Comparison of ENCODE assay signal across 8 cellular contexts in genomic region chr5:146447734-146448380, GRCh38. TPM values are rescaled to one million over a fixed set of nuclear protein-coding genes. Genes with fewer than 3 reads are reported as not detected.
A peak's percentile ranks its signal among the peaks of the same experiment; 100 is the strongest.
DNase-seq lines count a peak whose midpoint lies in the region; ATAC-seq and TF ChIP-seq lines count a peak whose summit lies in the region.

No MANE protein-coding gene starts in this region.

- peak overlapping the region; percentile 99 for H3K9ac ChIP-seq in endodermal cell (ENCODE audit: extremely low read depth, low read length, poor library complexity, severe bottlenecking)

- H3K27ac ChIP-seq in endodermal cell (ENCODE audit: low read depth, low read length), result peak overlapping the region; percentile 87

- no peaks in the 10 kb centered on the region for H3K9me3 ChIP-seq in endodermal cell (ENCODE audit: control insufficient read depth, low read length)

- no peaks in the 10 kb centered on the region for H3K36me3 ChIP-seq in endodermal cell (ENCODE audit: control insufficient read depth, insufficient read depth, low read length)

- peaks cover 11% of the 10 kb centered on the region for H3K36me3 Mint-ChIP-seq in T-helper 2 cell treated with Interferon-gamma antibody and Interleukin-4, amounts not matched to agents 5 μg/mL and 100 μg/mL, for 36 hours (ENCODE audit: low read depth)
- H3K36me3 Mint-ChIP-seq in endodermal cell (ENCODE audit: low read depth), result no peaks in the 10 kb centered on the region
- peaks cover 3% of the 10 kb centered on the region for H3K36me3 Mint-ChIP-seq in neural crest cell (ENCODE audit: low read depth)

- peak overlapping the region; percentile 98 for H3K4me3 Mint-ChIP-seq in T-helper 2 cell treated with Interferon-gamma antibody and Interleukin-4, amounts not matched to agents 5 μg/mL and 100 μg/mL, for 36 hours
- H3K4me3 Mint-ChIP-seq in endodermal cell (peak overlapping the region; percentile 99), neural crest cell (peak overlapping the region; percentile 98)

- H3K27ac Mint-ChIP-seq in T-helper 2 cell treated with Interferon-gamma antibody and Interleukin-4, amounts not matched to agents 5 μg/mL and 100 μg/mL, for 36 hours, result peak overlapping the region; percentile 99
- peak overlapping the region; percentile 100 for H3K27ac Mint-ChIP-seq in endodermal cell
- H3K27ac Mint-ChIP-seq in neural crest cell (ENCODE audit: unreplicated experiment), result peak overlapping the region; percentile 97

- H3K27me3 Mint-ChIP-seq in T-helper 2 cell treated with Interferon-gamma antibody and Interleukin-4, amounts not matched to agents 5 μg/mL and 100 μg/mL, for 36 hours (ENCODE audit: low read depth), result peaks cover 4% of the 10 kb centered on the region
- H3K27me3 Mint-ChIP-seq in endodermal cell (ENCODE audit: insufficient read depth), result peaks cover 5% of the 10 kb centered on the region
- peaks cover 10% of the 10 kb centered on the region for H3K27me3 Mint-ChIP-seq in neural crest cell (ENCODE audit: low read depth)

- ATAC-seq in GM19397 (IDR thresholded peaks at IDR 0.05; ENCODE audit: unreplicated experiment) (peak; percentile 24), HG03558 (IDR thresholded peaks at IDR 0.05; ENCODE audit: extremely low read depth, unreplicated experiment) (peak; percentile 4)

- 1 to 2% methylated on average over 17 to 20 of the region's 20 CpGs for WGBS in endodermal cell (ENCODE audit: insufficient coverage in 1 of 2, insufficient read length in 1 of 2), 2 experiments

- no peaks in the 10 kb centered on the region for H3K9me3 Mint-ChIP-seq in T-helper 2 cell treated with Interferon-gamma antibody and Interleukin-4, amounts not matched to agents 5 μg/mL and 100 μg/mL, for 36 hours
- no peaks in the 10 kb centered on the region for H3K9me3 Mint-ChIP-seq in endodermal cell
- H3K9me3 Mint-ChIP-seq in neural crest cell, result peaks cover 4% of the 10 kb centered on the region

- H3K4me1 ChIP-seq in endodermal cell (ENCODE audit: control insufficient read depth, insufficient read depth, low read length), result peaks cover 2% of the 10 kb centered on the region

- DNase-seq in Caki2 (ENCODE audit: low read depth), result peak; percentile 26
- peak; percentile 39 for DNase-seq in T-helper 2 cell treated with Interferon-gamma antibody and Interleukin-4, amounts not matched to agents 5 μg/mL and 100 μg/mL, for 36 hours (ENCODE audit: low spot score)
- no peak for DNase-seq in endodermal cell
- DNase-seq in neural crest cell (ENCODE audit: low read depth, low spot score), result no peak
- no peak for DNase-seq in cortex of kidney (lab: John Stamatoyannopoulos, UW)
- no peak for DNase-seq in HuH-7.5 (ENCODE audit: low spot score)

- peak overlapping the region; percentile 88 for H3K4me3 ChIP-seq in endodermal cell (ENCODE audit: low read length)

- in situ Hi-C loops in Caki2 (cut with HindIII; ENCODE audit: low pct_unique_long_range_greater_than_20kb, low sequenced_read_pairs), result no loop called here

- H3K4me1 Mint-ChIP-seq in T-helper 2 cell treated with Interferon-gamma antibody and Interleukin-4, amounts not matched to agents 5 μg/mL and 100 μg/mL, for 36 hours (ENCODE audit: low read depth), result peaks cover 31% of the 10 kb centered on the region
- peaks cover 28% of the 10 kb centered on the region for H3K4me1 Mint-ChIP-seq in endodermal cell
- H3K4me1 Mint-ChIP-seq in neural crest cell, result peaks cover 33% of the 10 kb centered on the region

- H3K27me3 ChIP-seq in endodermal cell (ENCODE audit: control insufficient read depth, insufficient read depth, low read length, poor library complexity, severe bottlenecking), result peaks cover 9% of the 10 kb centered on the region

- no peak for TF ChIP-seq CTCF in endodermal cell (conservative IDR thresholded peaks at IDR 0.05)
- TF ChIP-seq CTCF in neural crest cell (conservative IDR thresholded peaks at IDR 0.05), result no peak

RNA-seq across cellular contexts. Expression of gene TCERG1, which starts 0.7 kb away (rescaled TPM):
- 17.8 and 21.5 TPM in 2 replicates for total RNA-seq in Caki2 (2014; rRNA removed; shearing (Covaris generic); ENCODE audit: low replicate concordance)
- total RNA-seq in endodermal cell, result 100 to 1,000 TPM; 108 to 144 TPM
- 133 TPM for polyA plus RNA-seq in endodermal cell (2013, experiment 1 of 2)
- polyA plus RNA-seq in endodermal cell (2013, experiment 2 of 2), result 117 TPM
- 143 and 152 TPM in 2 replicates for total RNA-seq in neural crest cell

Comparison
In these comparisons a context has a peak if more than half of its experiments do, and no peak if none do; other contexts are left out.
1. DNase-seq: peak in Caki2 (single experiment) and T-helper 2 cell treated with Interferon-gamma antibody and Interleukin-4, amounts not matched to agents 5 μg/mL and 100 μg/mL, for 36 hours (single experiment); none in endodermal cell (single experiment), neural crest cell (single experiment), cortex of kidney (single experiment) and HuH-7.5 (single experiment).
2. Peak in every context shown above with its lines, with median percentiles within 50 percentile points of each other: H3K27ac Mint-ChIP-seq and H3K4me3 Mint-ChIP-seq.